In the genomic region with DNA sequence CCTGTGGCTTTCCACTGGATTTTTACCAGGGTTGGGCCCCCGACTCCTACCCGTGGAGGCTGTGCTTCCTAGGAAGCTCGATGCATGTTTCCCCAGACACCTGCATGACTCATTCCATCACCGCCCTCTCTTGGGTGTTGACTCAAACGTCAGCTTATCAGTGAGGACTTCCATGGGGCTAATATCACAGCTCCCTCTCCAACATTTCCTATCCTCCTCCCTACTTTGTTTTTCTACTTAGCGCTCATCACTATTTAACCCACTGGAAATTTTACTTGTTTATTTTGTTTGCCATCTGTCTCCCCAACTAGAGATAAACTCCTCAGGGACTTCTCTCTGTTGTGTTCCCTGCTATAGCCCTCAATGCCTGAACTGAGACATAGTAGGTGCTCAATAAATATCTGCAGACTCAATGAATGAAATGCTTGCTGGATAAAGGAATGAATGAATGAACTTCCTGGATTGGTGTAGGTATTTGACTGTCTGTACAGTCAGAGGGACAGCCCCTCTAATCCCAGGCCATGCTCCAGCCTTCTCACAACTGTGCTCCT, we compare ENCODE assay signal across 2 cellular contexts.
A peak's percentile ranks its signal among the peaks of the same experiment; 100 is the strongest.
TF ChIP-seq lines count a peak whose summit lies in the region.

No MANE protein-coding gene starts in this region.

TF ChIP-seq in K562, 482 proteins besides CTCF, POLR2A, EP300 and RAD21 (continued from another document and continues in another):
- TF ChIP-seq, protein P1, sequence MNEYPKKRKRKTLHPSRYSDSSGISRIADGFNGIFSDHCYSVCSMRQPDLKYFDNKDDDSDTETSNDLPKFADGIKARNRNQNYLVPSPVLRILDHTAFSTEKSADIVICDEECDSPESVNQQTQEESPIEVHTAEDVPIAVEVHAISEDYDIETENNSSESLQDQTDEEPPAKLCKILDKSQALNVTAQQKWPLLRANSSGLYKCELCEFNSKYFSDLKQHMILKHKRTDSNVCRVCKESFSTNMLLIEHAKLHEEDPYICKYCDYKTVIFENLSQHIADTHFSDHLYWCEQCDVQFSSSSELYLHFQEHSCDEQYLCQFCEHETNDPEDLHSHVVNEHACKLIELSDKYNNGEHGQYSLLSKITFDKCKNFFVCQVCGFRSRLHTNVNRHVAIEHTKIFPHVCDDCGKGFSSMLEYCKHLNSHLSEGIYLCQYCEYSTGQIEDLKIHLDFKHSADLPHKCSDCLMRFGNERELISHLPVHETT (CRISPR knock-in tag; conservative IDR thresholded peaks at IDR 0.05 in 1 of 2, IDR thresholded peaks at IDR 0.05 in 1 of 2): no peak
- TF ChIP-seq MAX (CRISPR knock-in tag; IDR thresholded peaks at IDR 0.05) (no peak), ASH1L (IDR thresholded peaks at IDR 0.05; ENCODE audit: borderline replicate concordance, low read depth, partially characterized antibody) (no peak), TAF9B (IDR thresholded peaks at IDR 0.05; ENCODE audit: partially characterized antibody) (no peak), ETS2 (tag; IDR thresholded peaks at IDR 0.05; ENCODE audit: borderline replicate concordance, poor library complexity, severe bottlenecking) (no peak), ZFP30 (CRISPR knock-in tag; IDR thresholded peaks at IDR 0.05; ENCODE audit: borderline replicate concordance) (no peak), FOSL1 (tag; conservative IDR thresholded peaks at IDR 0.05) (peak; percentile 88), ZNF830 (CRISPR knock-in tag; IDR thresholded peaks at IDR 0.05) (no peak), ZNF445 (CRISPR knock-in tag; IDR thresholded peaks at IDR 0.05; ENCODE audit: low read depth) (no peak), ATF7 (IDR thresholded peaks at IDR 0.05) (0 out of 2 replicates have a peak, but pooled peaks have one; percentile 23), IFI16 (CRISPR knock-in tag; IDR thresholded peaks at IDR 0.05) (no peak), BRF2 (IDR thresholded peaks at IDR 0.05; ENCODE audit: borderline replicate concordance, insufficient read depth, insufficient read length) (no peak), ELF4 (CRISPR knock-in tag; IDR thresholded peaks at IDR 0.05) (no peak), TCF7 (IDR thresholded peaks at IDR 0.05; ENCODE audit: borderline replicate concordance) (no peak), MYNN (IDR thresholded peaks at IDR 0.05) (no peak), MYNN (CRISPR knock-in tag; IDR thresholded peaks at IDR 0.05) (no peak), SNIP1 (IDR thresholded peaks at IDR 0.05; ENCODE audit: low read depth) (no peak), ZNF449 (CRISPR knock-in tag; IDR thresholded peaks at IDR 0.05) (no peak)
- TF ChIP-seq, protein P2, sequence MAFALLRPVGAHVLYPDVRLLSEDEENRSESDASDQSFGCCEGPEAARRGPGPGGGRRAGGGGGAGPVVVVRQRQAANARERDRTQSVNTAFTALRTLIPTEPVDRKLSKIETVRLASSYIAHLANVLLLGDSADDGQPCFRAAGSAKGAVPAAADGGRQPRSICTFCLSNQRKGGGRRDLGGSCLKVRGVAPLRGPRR (CRISPR knock-in tag; IDR thresholded peaks at IDR 0.05): no peak
- TF ChIP-seq, protein P3, sequence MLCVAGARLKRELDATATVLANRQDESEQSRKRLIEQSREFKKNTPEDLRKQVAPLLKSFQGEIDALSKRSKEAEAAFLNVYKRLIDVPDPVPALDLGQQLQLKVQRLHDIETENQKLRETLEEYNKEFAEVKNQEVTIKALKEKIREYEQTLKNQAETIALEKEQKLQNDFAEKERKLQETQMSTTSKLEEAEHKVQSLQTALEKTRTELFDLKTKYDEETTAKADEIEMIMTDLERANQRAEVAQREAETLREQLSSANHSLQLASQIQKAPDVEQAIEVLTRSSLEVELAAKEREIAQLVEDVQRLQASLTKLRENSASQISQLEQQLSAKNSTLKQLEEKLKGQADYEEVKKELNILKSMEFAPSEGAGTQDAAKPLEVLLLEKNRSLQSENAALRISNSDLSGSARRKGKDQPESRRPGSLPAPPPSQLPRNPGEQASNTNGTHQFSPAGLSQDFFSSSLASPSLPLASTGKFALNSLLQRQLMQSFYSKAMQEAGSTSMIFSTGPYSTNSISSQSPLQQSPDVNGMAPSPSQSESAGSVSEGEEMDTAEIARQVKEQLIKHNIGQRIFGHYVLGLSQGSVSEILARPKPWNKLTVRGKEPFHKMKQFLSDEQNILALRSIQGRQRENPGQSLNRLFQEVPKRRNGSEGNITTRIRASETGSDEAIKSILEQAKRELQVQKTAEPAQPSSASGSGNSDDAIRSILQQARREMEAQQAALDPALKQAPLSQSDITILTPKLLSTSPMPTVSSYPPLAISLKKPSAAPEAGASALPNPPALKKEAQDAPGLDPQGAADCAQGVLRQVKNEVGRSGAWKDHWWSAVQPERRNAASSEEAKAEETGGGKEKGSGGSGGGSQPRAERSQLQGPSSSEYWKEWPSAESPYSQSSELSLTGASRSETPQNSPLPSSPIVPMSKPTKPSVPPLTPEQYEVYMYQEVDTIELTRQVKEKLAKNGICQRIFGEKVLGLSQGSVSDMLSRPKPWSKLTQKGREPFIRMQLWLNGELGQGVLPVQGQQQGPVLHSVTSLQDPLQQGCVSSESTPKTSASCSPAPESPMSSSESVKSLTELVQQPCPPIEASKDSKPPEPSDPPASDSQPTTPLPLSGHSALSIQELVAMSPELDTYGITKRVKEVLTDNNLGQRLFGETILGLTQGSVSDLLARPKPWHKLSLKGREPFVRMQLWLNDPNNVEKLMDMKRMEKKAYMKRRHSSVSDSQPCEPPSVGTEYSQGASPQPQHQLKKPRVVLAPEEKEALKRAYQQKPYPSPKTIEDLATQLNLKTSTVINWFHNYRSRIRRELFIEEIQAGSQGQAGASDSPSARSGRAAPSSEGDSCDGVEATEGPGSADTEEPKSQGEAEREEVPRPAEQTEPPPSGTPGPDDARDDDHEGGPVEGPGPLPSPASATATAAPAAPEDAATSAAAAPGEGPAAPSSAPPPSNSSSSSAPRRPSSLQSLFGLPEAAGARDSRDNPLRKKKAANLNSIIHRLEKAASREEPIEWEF (CRISPR knock-in tag; IDR thresholded peaks at IDR 0.05): no peak

TF ChIP-seq in HepG2, 621 proteins besides CTCF, POLR2A, EP300 and RAD21 (continued from another document):
- TF ChIP-seq TRAFD1 (CRISPR knock-in tag; IDR thresholded peaks at IDR 0.05; ENCODE audit: borderline replicate concordance): no peak
- no peak for TF ChIP-seq MED8 (CRISPR knock-in tag; IDR thresholded peaks at IDR 0.05; ENCODE audit: insufficient replicate concordance)
- TF ChIP-seq ZBTB8A (CRISPR knock-in tag; IDR thresholded peaks at IDR 0.05; ENCODE audit: borderline replicate concordance, low read depth): no peak
- TF ChIP-seq PAX8 (CRISPR knock-in tag; IDR thresholded peaks at IDR 0.05; ENCODE audit: borderline replicate concordance): no peak
- TF ChIP-seq, protein P4, sequence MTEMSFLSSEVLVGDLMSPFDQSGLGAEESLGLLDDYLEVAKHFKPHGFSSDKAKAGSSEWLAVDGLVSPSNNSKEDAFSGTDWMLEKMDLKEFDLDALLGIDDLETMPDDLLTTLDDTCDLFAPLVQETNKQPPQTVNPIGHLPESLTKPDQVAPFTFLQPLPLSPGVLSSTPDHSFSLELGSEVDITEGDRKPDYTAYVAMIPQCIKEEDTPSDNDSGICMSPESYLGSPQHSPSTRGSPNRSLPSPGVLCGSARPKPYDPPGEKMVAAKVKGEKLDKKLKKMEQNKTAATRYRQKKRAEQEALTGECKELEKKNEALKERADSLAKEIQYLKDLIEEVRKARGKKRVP (CRISPR knock-in tag; IDR thresholded peaks at IDR 0.05): no peak
- peak; percentile 95 for TF ChIP-seq FOXA3 (CRISPR knock-in tag; IDR thresholded peaks at IDR 0.05)
- TF ChIP-seq CHD4 (IDR thresholded peaks at IDR 0.05; ENCODE audit: borderline replicate concordance, low read length): peak; percentile 90
- TF ChIP-seq, protein P5, sequence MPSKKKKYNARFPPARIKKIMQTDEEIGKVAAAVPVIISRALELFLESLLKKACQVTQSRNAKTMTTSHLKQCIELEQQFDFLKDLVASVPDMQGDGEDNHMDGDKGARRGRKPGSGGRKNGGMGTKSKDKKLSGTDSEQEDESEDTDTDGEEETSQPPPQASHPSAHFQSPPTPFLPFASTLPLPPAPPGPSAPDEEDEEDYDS (CRISPR knock-in tag; IDR thresholded peaks at IDR 0.05): peak; percentile 51; the same call in 1 of the 2 replicates
- TF ChIP-seq ZFP1 (CRISPR knock-in tag; IDR thresholded peaks at IDR 0.05): no peak
- TF ChIP-seq, protein P6, sequence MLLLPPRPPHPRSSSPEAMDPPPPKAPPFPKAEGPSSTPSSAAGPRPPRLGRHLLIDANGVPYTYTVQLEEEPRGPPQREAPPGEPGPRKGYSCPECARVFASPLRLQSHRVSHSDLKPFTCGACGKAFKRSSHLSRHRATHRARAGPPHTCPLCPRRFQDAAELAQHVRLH (CRISPR knock-in tag; IDR thresholded peaks at IDR 0.05; ENCODE audit: borderline replicate concordance, low read depth): peak; percentile 16; the same call in 1 of the 2 replicates
- TF ChIP-seq ZFP36 (IDR thresholded peaks at IDR 0.05; ENCODE audit: borderline replicate concordance, low read depth, low read length, partially characterized antibody): no peak
- TF ChIP-seq, protein P7, sequence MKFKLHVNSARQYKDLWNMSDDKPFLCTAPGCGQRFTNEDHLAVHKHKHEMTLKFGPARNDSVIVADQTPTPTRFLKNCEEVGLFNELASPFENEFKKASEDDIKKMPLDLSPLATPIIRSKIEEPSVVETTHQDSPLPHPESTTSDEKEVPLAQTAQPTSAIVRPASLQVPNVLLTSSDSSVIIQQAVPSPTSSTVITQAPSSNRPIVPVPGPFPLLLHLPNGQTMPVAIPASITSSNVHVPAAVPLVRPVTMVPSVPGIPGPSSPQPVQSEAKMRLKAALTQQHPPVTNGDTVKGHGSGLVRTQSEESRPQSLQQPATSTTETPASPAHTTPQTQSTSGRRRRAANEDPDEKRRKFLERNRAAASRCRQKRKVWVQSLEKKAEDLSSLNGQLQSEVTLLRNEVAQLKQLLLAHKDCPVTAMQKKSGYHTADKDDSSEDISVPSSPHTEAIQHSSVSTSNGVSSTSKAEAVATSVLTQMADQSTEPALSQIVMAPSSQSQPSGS (CRISPR knock-in tag; IDR thresholded peaks at IDR 0.05): peak; percentile 55; the same call in 1 of the 2 replicates
- TF ChIP-seq HDAC2 (CRISPR knock-in tag; IDR thresholded peaks at IDR 0.05): peak; percentile 43; the same call in 1 of the 2 replicates
- TF ChIP-seq GATAD1 (CRISPR knock-in tag; IDR thresholded peaks at IDR 0.05): peak; percentile 51; the same call in 1 of the 2 replicates
- peak; percentile 27; the same call in 1 of the 2 replicates for TF ChIP-seq TCF7 (IDR thresholded peaks at IDR 0.05; ENCODE audit: low read depth)
- peak; percentile 51 for TF ChIP-seq CREB1 (IDR thresholded peaks at IDR 0.05)
- peak; percentile 71 for TF ChIP-seq CREB1 (CRISPR knock-in tag; IDR thresholded peaks at IDR 0.05)
- 0 out of 2 replicates have a peak, but pooled peaks have one; percentile 38 for TF ChIP-seq POGZ (CRISPR knock-in tag; IDR thresholded peaks at IDR 0.05)
- TF ChIP-seq, protein P8, sequence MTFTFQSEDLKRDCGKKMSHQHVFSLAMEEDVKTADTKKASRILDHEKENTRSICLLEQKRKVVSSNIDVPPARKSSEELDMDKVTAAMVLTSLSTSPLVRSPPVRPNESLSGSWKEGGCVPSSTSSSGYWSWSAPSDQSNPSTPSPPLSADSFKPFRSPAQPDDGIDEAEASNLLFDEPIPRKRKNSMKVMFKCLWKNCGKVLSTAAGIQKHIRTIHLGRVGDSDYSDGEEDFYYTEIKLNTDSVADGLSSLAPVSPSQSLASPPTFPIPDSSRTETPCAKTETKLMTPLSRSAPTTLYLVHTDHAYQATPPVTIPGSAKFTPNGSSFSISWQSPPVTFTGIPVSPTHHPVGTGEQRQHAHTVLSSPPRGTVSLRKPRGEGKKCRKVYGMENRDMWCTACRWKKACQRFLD (CRISPR knock-in tag; IDR thresholded peaks at IDR 0.05; ENCODE audit: borderline replicate concordance): no peak
- 0 out of 2 replicates have a peak, but pooled peaks have one; percentile 45 for TF ChIP-seq HMG20B (CRISPR knock-in tag; conservative IDR thresholded peaks at IDR 0.05)
TF ChIP-seq in HepG2: peak in this region for 121.
